27 cellular contexts compared by ENCODE assay signal in genomic region chr6:130593200-130593599, GRCh38.
DNase-seq lines count a peak whose midpoint lies in the region; ATAC-seq lines count a peak whose summit lies in the region.
"Had no signal": no experiment of that assay in that cellular context is flagged by ENCODE, and none has a peak within 500 bp of the region (broad histone marks: within the 10 kb centered on the region; RNA-seq: fewer than 3 reads in every experiment).

No MANE protein-coding gene starts in this region.

- H3K9me3 Mint-ChIP-seq in activated naive CD8-positive, alpha-beta T cell treated with anti-CD3 and anti-CD28 coated beads, Interleukin-2, amount 50 U/mL, for 24 hours = peaks cover 13% of the 10 kb centered on the region
- H3K9me3 Mint-ChIP-seq in activated naive CD8-positive, alpha-beta T cell treated with anti-CD3 and anti-CD28 coated beads for 36 hours = peaks cover 11% of the 10 kb centered on the region
- peaks cover 6% of the 10 kb centered on the region for H3K9me3 Mint-ChIP-seq in activated CD4-positive, alpha-beta memory T cell treated with anti-CD3 and anti-CD28 coated beads for 36 hours

- H3K27ac Mint-ChIP-seq in activated naive CD8-positive, alpha-beta T cell treated with anti-CD3 and anti-CD28 coated beads, Interleukin-2, amount 50 U/mL, for 24 hours = peak overlapping the region; percentile 5
- H3K27ac Mint-ChIP-seq in activated naive CD8-positive, alpha-beta T cell treated with anti-CD3 and anti-CD28 coated beads for 36 hours = no peak overlapping the region
- H3K27ac Mint-ChIP-seq in activated CD4-positive, alpha-beta memory T cell treated with anti-CD3 and anti-CD28 coated beads for 36 hours = no peak overlapping the region
- H3K27ac Mint-ChIP-seq: activated CD4-positive, alpha-beta memory T cell treated with anti-CD3 and anti-CD28 coated beads, Interleukin-2, amount 10 ng/mL, durations not matched to agents 7 days and 5 days; brain; CD4-positive, alpha-beta memory T cell; GM23338; HFFc6; IgD-negative memory B cell had no signal

- H3K4me3 Mint-ChIP-seq in activated naive CD8-positive, alpha-beta T cell treated with anti-CD3 and anti-CD28 coated beads, Interleukin-2, amount 50 U/mL, for 24 hours = no peak overlapping the region
- no peak overlapping the region for H3K4me3 Mint-ChIP-seq in activated naive CD8-positive, alpha-beta T cell treated with anti-CD3 and anti-CD28 coated beads for 36 hours
- H3K4me3 Mint-ChIP-seq in activated CD4-positive, alpha-beta memory T cell treated with anti-CD3 and anti-CD28 coated beads for 36 hours = no peak overlapping the region
- H3K4me3 Mint-ChIP-seq: activated CD4-positive, alpha-beta memory T cell treated with anti-CD3 and anti-CD28 coated beads, Interleukin-2, amount 10 ng/mL, durations not matched to agents 7 days and 5 days; brain; CD4-positive, alpha-beta memory T cell; GM23338; HFFc6; IgD-negative memory B cell; neural crest cell had no signal

- H3K4me1 Mint-ChIP-seq in activated naive CD8-positive, alpha-beta T cell treated with anti-CD3 and anti-CD28 coated beads, Interleukin-2, amount 50 U/mL, for 24 hours = peaks cover 13% of the 10 kb centered on the region
- no peaks in the 10 kb centered on the region for H3K4me1 Mint-ChIP-seq in activated naive CD8-positive, alpha-beta T cell treated with anti-CD3 and anti-CD28 coated beads for 36 hours
- H3K4me1 Mint-ChIP-seq in activated CD4-positive, alpha-beta memory T cell treated with anti-CD3 and anti-CD28 coated beads for 36 hours (ENCODE audit: low read depth) = peaks cover 12% of the 10 kb centered on the region
- H3K4me1 Mint-ChIP-seq: activated CD4-positive, alpha-beta memory T cell treated with anti-CD3 and anti-CD28 coated beads, Interleukin-2, amount 10 ng/mL, durations not matched to agents 7 days and 5 days had no signal

- POLR2A ChIA-PET in activated CD4-positive, alpha-beta memory T cell treated with anti-CD3 and anti-CD28 coated beads for 36 hours (lab: Charles Lee) = no interaction called here

- CTCF ChIA-PET in activated CD4-positive, alpha-beta memory T cell treated with anti-CD3 and anti-CD28 coated beads for 36 hours (lab: Charles Lee) = no interaction called here

- intact Hi-C loops in activated CD4-positive, alpha-beta memory T cell treated with anti-CD3 and anti-CD28 coated beads for 36 hours (cut with micrococcal nuclease) = loop anchor here (1.0 kb wide), 1 partner anchor 9 kb away; no protein-coding TSS in a partner anchor

- no peaks in the 10 kb centered on the region for H3K27me3 Mint-ChIP-seq in activated naive CD8-positive, alpha-beta T cell treated with anti-CD3 and anti-CD28 coated beads, Interleukin-2, amount 50 U/mL, for 24 hours
- no peaks in the 10 kb centered on the region for H3K27me3 Mint-ChIP-seq in activated naive CD8-positive, alpha-beta T cell treated with anti-CD3 and anti-CD28 coated beads for 36 hours
- H3K27me3 Mint-ChIP-seq in activated CD4-positive, alpha-beta memory T cell treated with anti-CD3 and anti-CD28 coated beads for 36 hours = no peaks in the 10 kb centered on the region
- H3K27me3 Mint-ChIP-seq: activated CD4-positive, alpha-beta memory T cell treated with anti-CD3 and anti-CD28 coated beads, Interleukin-2, amount 10 ng/mL, durations not matched to agents 7 days and 5 days; CD4-positive, alpha-beta memory T cell; IgD-negative memory B cell had no signal

- peak; percentile 57 for ATAC-seq in activated naive CD8-positive, alpha-beta T cell treated with anti-CD3 and anti-CD28 coated beads, Interleukin-2, amount 50 U/mL, for 24 hours
- peak; percentile 53 for ATAC-seq in HG02642 (IDR thresholded peaks at IDR 0.05; ENCODE audit: poor library complexity, unreplicated experiment)
- peak; percentile 84 for ATAC-seq in HG03432 (IDR thresholded peaks at IDR 0.05; ENCODE audit: unreplicated experiment)
- ATAC-seq: GM23338, heart right ventricle, left cardiac atrium, right lobe of liver, Right ventricle myocardium inferior had no signal

- H3K36me3 Mint-ChIP-seq in activated naive CD8-positive, alpha-beta T cell treated with anti-CD3 and anti-CD28 coated beads, Interleukin-2, amount 50 U/mL, for 24 hours (ENCODE audit: low read depth) = no peaks in the 10 kb centered on the region
- H3K36me3 Mint-ChIP-seq in activated naive CD8-positive, alpha-beta T cell treated with anti-CD3 and anti-CD28 coated beads for 36 hours = no peaks in the 10 kb centered on the region
- H3K36me3 Mint-ChIP-seq in activated CD4-positive, alpha-beta memory T cell treated with anti-CD3 and anti-CD28 coated beads for 36 hours = peaks cover 4% of the 10 kb centered on the region
- H3K36me3 Mint-ChIP-seq: brain, IgD-negative memory B cell had no signal

- no peak for DNase-seq in activated naive CD8-positive, alpha-beta T cell treated with anti-CD3 and anti-CD28 coated beads, Interleukin-2, amount 50 U/mL, for 24 hours
- DNase-seq in activated naive CD8-positive, alpha-beta T cell treated with anti-CD3 and anti-CD28 coated beads for 36 hours = no peak
- DNase-seq in glomerular visceral epithelial cell (ENCODE audit: extremely low spot score) (no peak), NCI-H1436 (lab: John Stamatoyannopoulos, UW) (no peak)
- no peak for DNase-seq in activated CD4-positive, alpha-beta memory T cell treated with anti-CD3 and anti-CD28 coated beads for 36 hours
- DNase-seq in stimulated activated naive CD4-positive, alpha-beta T cell (lab: John Stamatoyannopoulos, UW) = no peak
- DNase-seq: activated CD4-positive, alpha-beta memory T cell treated with anti-CD3 and anti-CD28 coated beads, Interleukin-2, amount 10 ng/mL, durations not matched to agents 7 days and 5 days; activated gamma-delta T cell; adrenal gland; AML-193; CD4-positive, alpha-beta memory T cell; heart right ventricle; HFFc6; left cardiac atrium; mammary epithelial cell; NCI-H1092 treated with DMSO at 0.1 percent for 48 hours; NCI-H2081; NCI-H446 treated with DMSO at 0.1 percent for 48 hours; right lobe of liver; stimulated activated CD4-positive, alpha-beta T cell treated with anti-CD3 and anti-CD28 coated beads, Interleukin-4, amount 100 ng/mL, for 4 hours had no signal
